Comparison of ENCODE assay signal across 22 cellular contexts in genomic region chr7:696426-697258, GRCh38. TPM values are rescaled to one million over a fixed set of nuclear protein-coding genes. Genes with fewer than 3 reads are reported as not detected.
A peak's percentile ranks its signal among the peaks of the same experiment; 100 is the strongest.
DNase-seq lines count a peak whose midpoint lies in the region; ATAC-seq and TF ChIP-seq lines count a peak whose summit lies in the region.
"Had no signal": no experiment of that assay in that cellular context is flagged by ENCODE, and none has a peak within 500 bp of the region (broad histone marks: within the 10 kb centered on the region; RNA-seq: fewer than 3 reads in every experiment).

No MANE protein-coding gene starts in this region.

- no peak for TF ChIP-seq CTCF in esophagus squamous epithelium (IDR thresholded peaks at IDR 0.05)
- TF ChIP-seq CTCF in lower lobe of right lung (IDR thresholded peaks at IDR 0.05) = no peak
- no peak for TF ChIP-seq CTCF in upper lobe of left lung (IDR thresholded peaks at IDR 0.05)
- no peak for TF ChIP-seq CTCF in body of pancreas (IDR thresholded peaks at IDR 0.05)

- no peak for TF ChIP-seq EP300 in upper lobe of left lung (IDR thresholded peaks at IDR 0.05)

- peak overlapping the region in 3 of 4 donors; percentile 24 to 69 (median 69) for H3K27ac ChIP-seq in esophagus squamous epithelium
- H3K27ac ChIP-seq in lower lobe of right lung = peak overlapping the region; percentile 36
- peak overlapping the region; percentile 15 to 68 (median 24) for H3K27ac ChIP-seq in upper lobe of left lung
- no peak overlapping the region for H3K27ac ChIP-seq in body of pancreas
- H3K27ac ChIP-seq: 22Rv1, foreskin keratinocyte, HL-60, thoracic aorta had no signal

- DNase-seq in activated effector memory CD4-positive, alpha-beta T cell treated with anti-CD3 and anti-CD28 coated beads, Interleukin-2, amount 50 U/mL, for 16 hours = peak; percentile 54
- no peak for DNase-seq in activated effector memory CD4-positive, alpha-beta T cell treated with Interleukin-2 at 50 U/mL for 16 hours
- no peak for DNase-seq in esophagus squamous epithelium (lab: John Stamatoyannopoulos, UW)
- DNase-seq in lower lobe of right lung = no peak
- no peak for DNase-seq in upper lobe of left lung
- DNase-seq in NK-92 treated with Interleukin-12 subunit alpha and Interleukin-12 subunit beta, amount 100 ng/mL, for 24 hours (lab: John Stamatoyannopoulos, UW) = no peak
- DNase-seq in retina = no peak
- DNase-seq in body of pancreas = no peak
- DNase-seq: activated CD4-positive, alpha-beta T cell treated with anti-CD3 and anti-CD28 coated beads, Interleukin-2, amount 10 ng/mL, durations not matched to agents 7 days and 5 days; anterior cingulate cortex; CD4-positive, alpha-beta memory T cell; central memory CD4-positive, alpha-beta T cell; foreskin keratinocyte; NCI-H1694 treated with DMSO at 0.1 percent for 48 hours; NCI-H2171 treated with DMSO at 0.1 percent for 48 hours; NCI-H524 treated with DMSO at 0.1 percent for 48 hours; Peyer's patch; stimulated activated naive CD8-positive, alpha-beta T cell treated with anti-CD3 and anti-CD28 coated beads, Interleukin-15, Interleukin-2, amounts not matched to agents 100 U/mL and 50 U/mL, for 24 hours had no signal

- no peaks in the 10 kb centered on the region for H3K36me3 ChIP-seq in esophagus squamous epithelium
- no peaks in the 10 kb centered on the region for H3K36me3 ChIP-seq in lower lobe of right lung
- no peaks in the 10 kb centered on the region for H3K36me3 ChIP-seq in upper lobe of left lung
- H3K36me3 ChIP-seq in body of pancreas (replicated peaks in 1 of 2; ENCODE audit: insufficient read depth in 1 of 2, low read depth in 2 of 2) = no peaks in the 10 kb centered on the region
- H3K36me3 ChIP-seq: thoracic aorta had no signal

- TF ChIP-seq POLR2A in esophagus squamous epithelium (IDR thresholded peaks at IDR 0.05) (no peak), upper lobe of left lung (IDR thresholded peaks at IDR 0.05) (no peak), body of pancreas (IDR thresholded peaks at IDR 0.05) (no peak)

- no peak overlapping the region for H3K4me3 ChIP-seq in esophagus squamous epithelium
- H3K4me3 ChIP-seq in lower lobe of right lung = no peak overlapping the region
- no peak overlapping the region for H3K4me3 ChIP-seq in upper lobe of left lung
- H3K4me3 ChIP-seq in body of pancreas = no peak overlapping the region
- H3K4me3 ChIP-seq: Peyer's patch, thoracic aorta had no signal

- ATAC-seq in lower lobe of right lung (peak; percentile 31 to 32), upper lobe of left lung (ENCODE audit: low FRiP score in 2 of 2) (no peak), body of pancreas (no peak)
- ATAC-seq: foreskin keratinocyte; HCT116; stimulated activated naive CD8-positive, alpha-beta T cell treated with anti-CD3 and anti-CD28 coated beads, Interleukin-15, Interleukin-2, amounts not matched to agents 100 U/mL and 50 U/mL, for 24 hours had no signal

- H3K27me3 ChIP-seq in esophagus squamous epithelium (no peaks in the 10 kb centered on the region), lower lobe of right lung (ENCODE audit: low read depth) (no peaks in the 10 kb centered on the region), upper lobe of left lung (no peaks in the 10 kb centered on the region), body of pancreas (no peaks in the 10 kb centered on the region)
- H3K27me3 ChIP-seq: foreskin keratinocyte, Peyer's patch had no signal

- WGBS in esophagus squamous epithelium, 2 donors = 82 to 94% methylated on average over 5 to 10 of the region's 24 CpGs
- WGBS in upper lobe of left lung, 2 donors = 69 to 70% methylated on average over 11 to 24 of the region's 24 CpGs
- 81 to 84% methylated on average over 14 to 24 of the region's 24 CpGs for WGBS in body of pancreas, 2 donors

- H3K4me1 ChIP-seq in esophagus squamous epithelium (peaks cover 0 to 28% (median 11%) of the 10 kb centered on the region in 3 donors), lower lobe of right lung (peaks cover 24% of the 10 kb centered on the region), upper lobe of left lung (peaks cover 4 to 17% (median 8%) of the 10 kb centered on the region in 4 donors), body of pancreas (no peaks in the 10 kb centered on the region)
- H3K4me1 ChIP-seq: foreskin keratinocyte, Peyer's patch had no signal

- H3K9me3 ChIP-seq in esophagus squamous epithelium (no peaks in the 10 kb centered on the region), lower lobe of right lung (no peaks in the 10 kb centered on the region), upper lobe of left lung (no peaks in the 10 kb centered on the region), body of pancreas (no peaks in the 10 kb centered on the region)
- H3K9me3 ChIP-seq: Peyer's patch, thoracic aorta had no signal

- intact Hi-C loops in esophagus squamous epithelium (cut with DNase I) (no loop called here), lower lobe of right lung (cut with DNase I) (no loop called here), body of pancreas (cut with DNase I) (no loop called here)

RNA-seq across cellular contexts. Expression of gene DNAAF5, which starts 29.9 kb away (rescaled TPM):
- 10 to 100 TPM; 23.7 to 30.1 (median 28.2) TPM for total RNA-seq in esophagus squamous epithelium
- 22.4 TPM for total RNA-seq in lower lobe of right lung
- total RNA-seq in upper lobe of left lung = 10 to 100 TPM; 18.2 to 35.6 (median 26.4) TPM
- total RNA-seq in body of pancreas = 10 to 100 TPM; 17.9 to 46.5 TPM

RNA-seq across cellular contexts. Expression of gene PRKAR1B, which starts 30.4 kb away (rescaled TPM):
- total RNA-seq in esophagus squamous epithelium (10 to 100 TPM; 10.2 to 13.1 (median 12.5) TPM), lower lobe of right lung (16.8 TPM), upper lobe of left lung (10 to 100 TPM; 10.3 to 24.4 (median 20.9) TPM), body of pancreas (1 to 10 TPM; 2.0 to 3.4 TPM)

Comparison
In these comparisons a context has a peak if more than half of its experiments do, and no peak if none do; other contexts are left out.
1. H3K27ac ChIP-seq: peak in esophagus squamous epithelium (3 of 4), lower lobe of right lung (single experiment) and upper lobe of left lung (4 of 4); none in body of pancreas (0 of 4).
2. ATAC-seq: peak in lower lobe of right lung (2 of 2); none in upper lobe of left lung (0 of 2) and body of pancreas (single experiment).